17 cellular contexts compared by ENCODE assay signal in genomic region chr7:107708956-107709355, GRCh38. TPM values are rescaled to one million over a fixed set of nuclear protein-coding genes. Genes with fewer than 3 reads are reported as not detected.
DNase-seq lines count a peak whose midpoint lies in the region; ATAC-seq, FAIRE-seq and TF ChIP-seq lines count a peak whose summit lies in the region.
"Had no signal": no experiment of that assay in that cellular context is flagged by ENCODE, and none has a peak within 500 bp of the region (broad histone marks: within the 10 kb centered on the region; RNA-seq: fewer than 3 reads in every experiment).

No MANE protein-coding gene starts in this region.

- no peaks in the 10 kb centered on the region for H3K9me3 ChIP-seq in K562 (replicated peaks; ENCODE audit: control insufficient read depth, insufficient read depth, low read depth, low read length)
- H3K9me3 ChIP-seq in thyroid gland, result no peaks in the 10 kb centered on the region
- no peaks in the 10 kb centered on the region for H3K9me3 ChIP-seq in neural progenitor cell (ENCODE audit: low read depth)
- H3K9me3 ChIP-seq: BLaER1, Caco-2, HAP-1 had no signal

- intact Hi-C loops in activated CD4-positive, alpha-beta memory T cell treated with anti-CD3 and anti-CD28 coated beads for 36 hours (cut with micrococcal nuclease), result no loop called here
- intact Hi-C loops in K562 (cut with micrococcal nuclease), result no loop called here
- intact Hi-C loops in thyroid gland (cut with DNase I), result no loop called here
- intact Hi-C loops in left cardiac atrium (cut with DNase I), result no loop called here

- no peak overlapping the region for H3K27ac Mint-ChIP-seq in activated CD4-positive, alpha-beta memory T cell treated with anti-CD3 and anti-CD28 coated beads for 36 hours
- no peak overlapping the region for H3K27ac Mint-ChIP-seq in activated CD4-positive, alpha-beta memory T cell treated with anti-CD3 and anti-CD28 coated beads, Interleukin-2, amount 10 ng/mL, durations not matched to agents 7 days and 5 days
- no peak overlapping the region for H3K27ac Mint-ChIP-seq in neural progenitor cell

- H3K36me3 ChIP-seq in K562 (ENCODE audit: control insufficient read depth, insufficient read depth, low read length) (no peaks in the 10 kb centered on the region), thyroid gland (peaks cover 4% of the 10 kb centered on the region in 2 donors), neural progenitor cell (no peaks in the 10 kb centered on the region)
- H3K36me3 ChIP-seq: BLaER1, HAP-1 had no signal

- H3K79me2 ChIP-seq in K562 (ENCODE audit: control insufficient read depth, insufficient read depth, low read length), result no peaks in the 10 kb centered on the region
- H3K79me2 ChIP-seq in neural progenitor cell (ENCODE audit: low read depth), result no peaks in the 10 kb centered on the region

- H3K9ac ChIP-seq in K562 (ENCODE audit: insufficient read depth in 1 of 2, low read depth in 2 of 2, low read length in 2 of 2) (no peak overlapping the region), neural progenitor cell (no peak overlapping the region)
- H3K9ac ChIP-seq: BLaER1 had no signal

- 7% methylated on average over 2 of the region's 2 CpGs for WGBS in K562 (ENCODE audit: insufficient coverage, low coverage, missing lambda C conversion rate)
- 98% methylated on average over 2 of the region's 2 CpGs for WGBS in thyroid gland, 2 donors

- H3K36me3 Mint-ChIP-seq in activated CD4-positive, alpha-beta memory T cell treated with anti-CD3 and anti-CD28 coated beads for 36 hours, result peaks cover 4% of the 10 kb centered on the region
- peaks cover 66% of the 10 kb centered on the region for H3K36me3 Mint-ChIP-seq in activated CD4-positive, alpha-beta memory T cell treated with anti-CD3 and anti-CD28 coated beads, Interleukin-2, amount 10 ng/mL, durations not matched to agents 7 days and 5 days (ENCODE audit: low read depth)
- H3K36me3 Mint-ChIP-seq in neural progenitor cell, result no peaks in the 10 kb centered on the region
- H3K36me3 Mint-ChIP-seq: CD8-positive, alpha-beta memory T cell had no signal

- no peaks in the 10 kb centered on the region for H3K9me1 ChIP-seq in K562 (ENCODE audit: control insufficient read depth, insufficient read depth, low read length)

- H2AFZ ChIP-seq in K562 (ENCODE audit: low read depth, low read length) (no peak overlapping the region), neural progenitor cell (replicated peaks) (no peak overlapping the region)

- no peak overlapping the region for H3K4me3 ChIP-seq in K562
- H3K4me3 ChIP-seq in thyroid gland (replicated peaks in 1 of 3), result no peak overlapping the region
- no peak overlapping the region for H3K4me3 ChIP-seq in neural progenitor cell
- H3K4me3 ChIP-seq: BLaER1, HAP-1 had no signal

- peak; percentile 11 for FAIRE-seq in K562 (lab: Jason Lieb, UNC)
- FAIRE-seq: GM12891, H1 had no signal

- in situ Hi-C loops in K562 (cut with MboI), result no loop called here

- no TSS peak for BruUV-seq in K562 (replicated peaks; lab: Mats Ljungman, UMichigan)

- H3K27me3 ChIP-seq in K562 (ENCODE audit: control insufficient read depth in 2 of 2, insufficient read depth in 2 of 2, low read length in 2 of 2) (no peaks in the 10 kb centered on the region; a peak in 2 of 5 replicates), thyroid gland (no peaks in the 10 kb centered on the region), neural progenitor cell (no peaks in the 10 kb centered on the region)
- H3K27me3 ChIP-seq: BLaER1 had no signal

- H3K27ac ChIP-seq in K562 (ENCODE audit: extremely low read depth, low read depth, low read length) (no peak overlapping the region), thyroid gland (peak overlapping the region; percentile 48 to 95 (median 84)), neural progenitor cell (no peak overlapping the region)
- H3K27ac ChIP-seq: BLaER1 had no signal

- CTCF ChIA-PET in activated CD4-positive, alpha-beta memory T cell treated with anti-CD3 and anti-CD28 coated beads for 36 hours (lab: Charles Lee), result interaction anchor here (1.3 kb wide), 1 partner anchor 11 kb away, joined by 4 read pairs; no protein-coding TSS in a partner anchor
- CTCF ChIA-PET in activated CD4-positive, alpha-beta memory T cell treated with anti-CD3 and anti-CD28 coated beads, Interleukin-2, amount 10 ng/mL, durations not matched to agents 7 days and 5 days (lab: Charles Lee), result no interaction called here
- CTCF ChIA-PET in K562 (lab: Yijun Ruan, JAX; ENCODE audit: low intra/inter-chr PET ratio), result no interaction called here

- H4K20me1 ChIP-seq in K562 (replicated peaks; ENCODE audit: control insufficient read depth, insufficient read depth, low read length), result no peaks in the 10 kb centered on the region
- no peaks in the 10 kb centered on the region for H4K20me1 ChIP-seq in neural progenitor cell (ENCODE audit: low read depth)
- H4K20me1 ChIP-seq: BLaER1 had no signal

- H3K4me3 Mint-ChIP-seq in activated CD4-positive, alpha-beta memory T cell treated with anti-CD3 and anti-CD28 coated beads for 36 hours, result peak overlapping the region; percentile 20
- H3K4me3 Mint-ChIP-seq in activated CD4-positive, alpha-beta memory T cell treated with anti-CD3 and anti-CD28 coated beads, Interleukin-2, amount 10 ng/mL, durations not matched to agents 7 days and 5 days, result no peak overlapping the region
- no peak overlapping the region for H3K4me3 Mint-ChIP-seq in neural progenitor cell
- H3K4me3 Mint-ChIP-seq: CD8-positive, alpha-beta memory T cell had no signal

- TF ChIP-seq CTCF in K562 (IDR thresholded peaks at IDR 0.05 in 2 of 3, conservative IDR thresholded peaks at IDR 0.05 in 1 of 3; ENCODE audit: insufficient read depth in 2 of 3, low read depth in 1 of 3, low read length in 3 of 3), result no peak
- no peak for TF ChIP-seq CTCF in thyroid gland (IDR thresholded peaks at IDR 0.05)
- TF ChIP-seq CTCF in neural progenitor cell (IDR thresholded peaks at IDR 0.05), result no peak

- ATAC-seq in K562 (no peak; the same call in 2 of the 3 replicates), left cardiac atrium (no peak)

- H3K4me1 Mint-ChIP-seq in activated CD4-positive, alpha-beta memory T cell treated with anti-CD3 and anti-CD28 coated beads for 36 hours (ENCODE audit: low read depth), result no peaks in the 10 kb centered on the region
- H3K4me1 Mint-ChIP-seq in activated CD4-positive, alpha-beta memory T cell treated with anti-CD3 and anti-CD28 coated beads, Interleukin-2, amount 10 ng/mL, durations not matched to agents 7 days and 5 days, result no peaks in the 10 kb centered on the region
- no peaks in the 10 kb centered on the region for H3K4me1 Mint-ChIP-seq in neural progenitor cell
- H3K4me1 Mint-ChIP-seq: CD8-positive, alpha-beta memory T cell had no signal

- no peak for TF ChIP-seq RAD21 in K562 (CRISPR knock-in tag; conservative IDR thresholded peaks at IDR 0.05 in 1 of 2, IDR thresholded peaks at IDR 0.05 in 1 of 2)

- no peaks in the 10 kb centered on the region for H3K9me3 Mint-ChIP-seq in activated CD4-positive, alpha-beta memory T cell treated with anti-CD3 and anti-CD28 coated beads for 36 hours
- H3K9me3 Mint-ChIP-seq in activated CD4-positive, alpha-beta memory T cell treated with anti-CD3 and anti-CD28 coated beads, Interleukin-2, amount 10 ng/mL, durations not matched to agents 7 days and 5 days, result no peaks in the 10 kb centered on the region
- no peaks in the 10 kb centered on the region for H3K9me3 Mint-ChIP-seq in neural progenitor cell
- H3K9me3 Mint-ChIP-seq: CD8-positive, alpha-beta memory T cell had no signal

- H3K4me1 ChIP-seq in K562 (replicated peaks in 1 of 2; ENCODE audit: control insufficient read depth in 2 of 2, insufficient read depth in 2 of 2, low read length in 2 of 2), result no peaks in the 10 kb centered on the region
- peaks cover 42 to 50% of the 10 kb centered on the region in 2 donors for H3K4me1 ChIP-seq in thyroid gland
- H3K4me1 ChIP-seq in neural progenitor cell, result no peaks in the 10 kb centered on the region
- H3K4me1 ChIP-seq: BLaER1, Caco-2 had no signal

- peaks cover 5% of the 10 kb centered on the region for H3K27me3 Mint-ChIP-seq in activated CD4-positive, alpha-beta memory T cell treated with anti-CD3 and anti-CD28 coated beads for 36 hours
- no peaks in the 10 kb centered on the region for H3K27me3 Mint-ChIP-seq in activated CD4-positive, alpha-beta memory T cell treated with anti-CD3 and anti-CD28 coated beads, Interleukin-2, amount 10 ng/mL, durations not matched to agents 7 days and 5 days
- peaks cover 3% of the 10 kb centered on the region for H3K27me3 Mint-ChIP-seq in neural progenitor cell (ENCODE audit: insufficient read depth, low read depth)

- H3K4me2 ChIP-seq in K562 (ENCODE audit: insufficient read depth, low read length) (no peak overlapping the region), neural progenitor cell (no peak overlapping the region)
- H3K4me2 ChIP-seq: BLaER1 had no signal

- no peak for DNase-seq in activated CD4-positive, alpha-beta memory T cell treated with anti-CD3 and anti-CD28 coated beads for 36 hours
- DNase-seq in activated CD4-positive, alpha-beta memory T cell treated with anti-CD3 and anti-CD28 coated beads, Interleukin-2, amount 10 ng/mL, durations not matched to agents 7 days and 5 days, result no peak
- DNase-seq in M059J (ENCODE audit: low read depth) (peak; percentile 52), K562 (ENCODE audit: extremely low read depth in 1 of 4, low spot score in 3 of 4) (no peak), thyroid gland (no peak), neural progenitor cell (ENCODE audit: low spot score) (no peak), EL (no peak), left cardiac atrium (no peak)
- DNase-seq: 8988T; AML-193; Caco-2; CD8-positive, alpha-beta memory T cell; DND-41 had no signal

- H3F3A ChIP-seq in neural progenitor cell (ENCODE audit: low read depth), result no peaks in the 10 kb centered on the region

- POLR2A ChIA-PET in activated CD4-positive, alpha-beta memory T cell treated with anti-CD3 and anti-CD28 coated beads for 36 hours (lab: Charles Lee), result no interaction called here
- POLR2A ChIA-PET in activated CD4-positive, alpha-beta memory T cell treated with anti-CD3 and anti-CD28 coated beads, Interleukin-2, amount 10 ng/mL, durations not matched to agents 7 days and 5 days (lab: Charles Lee), result no interaction called here
- POLR2A ChIA-PET in K562 (lab: Yijun Ruan, JAX), result interaction anchor here (0.6 kb wide), 3 partner anchors 24 to 128 kb away, joined by 3 to 4 read pairs (median 3); no protein-coding TSS in a partner anchor

- no peak for TF ChIP-seq EP300 in K562 (IDR thresholded peaks at IDR 0.05; ENCODE audit: low read length)

- TF ChIP-seq POLR2A in K562 (conservative IDR thresholded peaks at IDR 0.05), result no peak
- no peak for TF ChIP-seq POLR2A in thyroid gland (IDR thresholded peaks at IDR 0.05)

RNA-seq across cellular contexts. Expression of gene CBLL1, which starts 35.0 kb away (rescaled TPM):
- 10 to 100 TPM; 38.7 to 40.4 TPM for total RNA-seq in activated CD4-positive, alpha-beta memory T cell treated with anti-CD3 and anti-CD28 coated beads for 36 hours
- total RNA-seq in activated CD4-positive, alpha-beta memory T cell treated with anti-CD3 and anti-CD28 coated beads, Interleukin-2, amount 10 ng/mL, durations not matched to agents 7 days and 5 days, result 10 to 100 TPM; 44.0 to 50.5 TPM
- total RNA-seq in M059J (2014; rRNA removed; shearing (Covaris generic)), result 43.4 and 43.8 TPM in 2 replicates
- 34.6 and 71.6 TPM in 2 replicates for total RNA-seq in K562 (2011; cell fraction: chromatin; rRNA removed; ENCODE audit: low replicate concordance)
- total RNA-seq in K562 (2011; cell fraction: nucleolus; rRNA removed), result 12.8 and 16.8 TPM in 2 replicates
- total RNA-seq in K562 (2011; cell fraction: nucleoplasm; rRNA removed), result 30.2 and 45.5 TPM in 2 replicates
- total RNA-seq in K562 (2014; rRNA removed) (20.7 and 23.5 TPM in 2 replicates), K562 (2014; rRNA removed; fragmentation: Illumina TruSeq; extraction: Trizol) (45.4 and 47.0 TPM in 2 replicates), K562 (2015; rRNA removed; fragmentation: Illumina TruSeq; extraction: Trizol) (53.2 and 59.0 TPM in 2 replicates), K562 (2021) (39.8 and 40.2 TPM in 2 replicates), thyroid gland (10 to 100 TPM; 27.0 to 41.6 (median 33.5) TPM), neural progenitor cell (ENCODE audit: low replicate concordance) (40.6 and 58.0 TPM in 2 replicates), left cardiac atrium (10 to 100 TPM; 17.8 to 21.2 TPM)
- polyA plus RNA-seq in K562 (2011; rRNA removed) (14.7 and 22.5 TPM in 2 replicates), K562 (2014; fragmentation: Illumina TruSeq; extraction: Trizol) (58.5 and 67.9 TPM in 2 replicates), K562 (2014; fragmentation: Nextera tagmentation; extraction: Ambion mirVana) (10 to 100 TPM; 17.4 to 35.4 TPM), K562 (2014; rRNA removed) (14.8 and 15.7 TPM in 2 replicates)
- 15.1 and 16.9 TPM in 2 replicates for polyA plus RNA-seq in K562 (2011; cell fraction: cytosol; rRNA removed)
- 34.0 and 44.0 TPM in 2 replicates for polyA plus RNA-seq in K562 (2011; cell fraction: nucleus; rRNA removed)
- polyA plus RNA-seq in K562 (2012), result 38.4 and 48.8 TPM in 2 replicates
- 35.7 and 38.3 TPM in 2 replicates for polyA minus RNA-seq in K562 (2011; rRNA and poly(A)+ RNA removed)
- 31.4 and 42.8 TPM in 2 replicates for polyA minus RNA-seq in K562 (2011; cell fraction: cytosol; rRNA and poly(A)+ RNA removed)
- polyA minus RNA-seq in K562 (2011; cell fraction: nucleus; rRNA and poly(A)+ RNA removed), result 49.4 and 57.8 TPM in 2 replicates

RNA-seq across cellular contexts. Expression of gene SLC26A4, which starts 48.3 kb away (rescaled TPM):
- total RNA-seq in activated CD4-positive, alpha-beta memory T cell treated with anti-CD3 and anti-CD28 coated beads for 36 hours, result 1 to 10 TPM; 5.2 to 7.1 TPM
- total RNA-seq in activated CD4-positive, alpha-beta memory T cell treated with anti-CD3 and anti-CD28 coated beads, Interleukin-2, amount 10 ng/mL, durations not matched to agents 7 days and 5 days, result 10 to 100 TPM; 10.9 to 12.2 TPM
- 0.84 and 1.6 TPM in 2 replicates for total RNA-seq in M059J (2014; rRNA removed; shearing (Covaris generic))
- total RNA-seq in K562 (2011; cell fraction: chromatin; rRNA removed; ENCODE audit: low replicate concordance), result 0.23 and 1.2 TPM in 2 replicates
- 0.26 and 0.33 TPM in 2 replicates for total RNA-seq in K562 (2011; cell fraction: nucleolus; rRNA removed)
- total RNA-seq in K562 (2011; cell fraction: nucleoplasm; rRNA removed), result 0.22 and 0.92 TPM in 2 replicates
- total RNA-seq in K562 (2014; rRNA removed), result 0.09 and 0.29 TPM in 2 replicates
- 0.26 and 0.33 TPM in 2 replicates for total RNA-seq in K562 (2014; rRNA removed; fragmentation: Illumina TruSeq; extraction: Trizol)
- total RNA-seq in K562 (2015; rRNA removed; fragmentation: Illumina TruSeq; extraction: Trizol), result 0.11 and 0.43 TPM in 2 replicates
- total RNA-seq in K562 (2021), result 0.54 and 0.55 TPM in 2 replicates
- 0.37 and 0.54 TPM in 2 replicates for polyA plus RNA-seq in K562 (2011; rRNA removed)
- 0.13 and 0.16 TPM in 2 replicates for polyA plus RNA-seq in K562 (2011; cell fraction: cytosol; rRNA removed)
- 0.24 and 0.28 TPM in 2 replicates for polyA plus RNA-seq in K562 (2011; cell fraction: nucleus; rRNA removed)
- polyA plus RNA-seq in K562 (2012), result 0.29 and 0.38 TPM in 2 replicates
- 0.22 and 0.28 TPM in 2 replicates for polyA plus RNA-seq in K562 (2014; fragmentation: Illumina TruSeq; extraction: Trizol)
- polyA plus RNA-seq in K562 (2014; fragmentation: Nextera tagmentation; extraction: Ambion mirVana), result under 1 TPM; 0.10 to 0.18 TPM
- polyA plus RNA-seq in K562 (2014; rRNA removed), result 0.27 and 1.2 TPM in 2 replicates
- 0.81 and 0.96 TPM in 2 replicates for polyA minus RNA-seq in K562 (2011; rRNA and poly(A)+ RNA removed)
- 1.3 TPM in 1 of 2 replicates, not detected in the other for polyA minus RNA-seq in K562 (2011; cell fraction: cytosol; rRNA and poly(A)+ RNA removed)
- 0.33 TPM in 1 of 2 replicates, not detected in the other for polyA minus RNA-seq in K562 (2011; cell fraction: nucleus; rRNA and poly(A)+ RNA removed)
- 100 to 1,000 TPM; 193 to 299 (median 254) TPM for total RNA-seq in thyroid gland
- 0.02 TPM in 1 of 2 replicates, not detected in the other for total RNA-seq in neural progenitor cell (ENCODE audit: low replicate concordance)
- total RNA-seq in left cardiac atrium, result under 1 TPM; 0.58 to 0.74 TPM
- total RNA-seq: Caco-2 had no signal
- polyA plus RNA-seq: CD8-positive, alpha-beta memory T cell had no signal

Comparison
In these comparisons a context has a peak if more than half of its experiments do, and no peak if none do; other contexts are left out.
1. H3K27ac ChIP-seq: peak in thyroid gland (3 of 3); none in K562 (single experiment) and neural progenitor cell (single experiment).
2. RNA of gene SLC26A4, which starts 48.3 kb away (total RNA-seq): 193 to 299 TPM in thyroid gland; 10.9 to 12.2 TPM in activated CD4-positive, alpha-beta memory T cell treated with anti-CD3 and anti-CD28 coated beads, Interleukin-2, amount 10 ng/mL, durations not matched to agents 7 days and 5 days, 5.2 to 7.1 TPM in activated CD4-positive, alpha-beta memory T cell treated with anti-CD3 and anti-CD28 coated beads for 36 hours, 0.84 to 1.6 TPM in M059J, 0.58 to 0.74 TPM in left cardiac atrium, 0.09 to 1.2 TPM in K562 and 0.02 TPM in neural progenitor cell; every median in the first group is over 10 times any median in the second.